ENCODE assay signal across 8 cellular contexts in genomic region chr6:112087136-112087908, GRCh38. TPM values are rescaled to one million over a fixed set of nuclear protein-coding genes. Genes with fewer than 3 reads are reported as not detected.
DNase-seq lines count a peak whose midpoint lies in the region; ATAC-seq, FAIRE-seq and TF ChIP-seq lines count a peak whose summit lies in the region.

TSS of gene FAM229B (plus strand) at chr6:112087591. CDS start at chr6:112099284, 11,693 bp downstream.
TSS of gene TUBE1 (minus strand) at chr6:112087482. CDS start at chr6:112087434, 48 bp downstream.

- WGBS in hepatocyte (ENCODE audit: low lambda C conversion rate, missing lambda C conversion rate) = 1% methylated on average over 60 of the region's 60 CpGs

- H3K27me3 Mint-ChIP-seq in astrocyte (ENCODE audit: low read depth, unreplicated experiment) = no peaks in the 10 kb centered on the region

- no peaks in the 10 kb centered on the region for H3K9me3 Mint-ChIP-seq in astrocyte (ENCODE audit: unreplicated experiment)

- H3K27me3 ChIP-seq in astrocyte (ENCODE audit: insufficient read depth, low read length) (no peaks in the 10 kb centered on the region), hepatocyte (no peaks in the 10 kb centered on the region)

- peak; percentile 50 for FAIRE-seq in astrocyte (lab: Jason Lieb, UNC)

- H3K79me2 ChIP-seq in astrocyte (ENCODE audit: insufficient read depth, low read length) (no peaks in the 10 kb centered on the region), hepatocyte (peaks cover 4% of the 10 kb centered on the region)

- peaks cover 3% of the 10 kb centered on the region for H3K4me1 Mint-ChIP-seq in astrocyte (ENCODE audit: low read depth, unreplicated experiment)

- H4K20me1 ChIP-seq in astrocyte (ENCODE audit: insufficient read depth, low read length) = no peaks in the 10 kb centered on the region
- H4K20me1 ChIP-seq in hepatocyte (ENCODE audit: insufficient read depth, poor library complexity, severe bottlenecking) = no peaks in the 10 kb centered on the region

- H3K9me3 ChIP-seq in astrocyte (ENCODE audit: insufficient read depth, low read depth, low read length) = no peaks in the 10 kb centered on the region
- no peaks in the 10 kb centered on the region for H3K9me3 ChIP-seq in hepatocyte (ENCODE audit: low read depth)

- H3K4me1 ChIP-seq in astrocyte (ENCODE audit: insufficient read depth, low read length) = peaks cover 3% of the 10 kb centered on the region
- no peaks in the 10 kb centered on the region for H3K4me1 ChIP-seq in hepatocyte (ENCODE audit: insufficient read depth)

- H3K4me3 Mint-ChIP-seq in astrocyte (ENCODE audit: unreplicated experiment) = no peak within 1 kb of the TSS

- H3K4me2 ChIP-seq in astrocyte (ENCODE audit: low read length) = peak within 1 kb of the TSS; percentile 93
- H3K4me2 ChIP-seq in hepatocyte = peak within 1 kb of the TSS; percentile 79

- H3K4me3 ChIP-seq in astrocyte (ENCODE audit: insufficient read depth, low read depth, low read length) (peak within 1 kb of the TSS; percentile 87), hepatocyte (peak within 1 kb of the TSS; percentile 73)

- peaks cover 5% of the 10 kb centered on the region for H3K36me3 Mint-ChIP-seq in astrocyte (ENCODE audit: low read depth, unreplicated experiment)

- ATAC-seq in GM18498 (IDR thresholded peaks at IDR 0.05; ENCODE audit: unreplicated experiment) (peak; percentile 98), HG02885 (IDR thresholded peaks at IDR 0.05; ENCODE audit: poor library complexity, unreplicated experiment) (peak; percentile 97)

- H3K9ac ChIP-seq in astrocyte (ENCODE audit: low read length) = peak within 1 kb of the TSS; percentile 90

- H3K27ac Mint-ChIP-seq in astrocyte (ENCODE audit: unreplicated experiment) = no peak within 1 kb of the TSS

- no peak for TF ChIP-seq CTCF in astrocyte (IDR thresholded peaks at IDR 0.05; ENCODE audit: insufficient read depth, low read depth, low read length)
- TF ChIP-seq CTCF in hepatocyte (IDR thresholded peaks at IDR 0.05; ENCODE audit: poor library complexity) = peak; percentile 5

- peak; percentile 90 for DNase-seq in NCI-H1694 treated with DMSO at 0.1 percent for 48 hours (lab: John Stamatoyannopoulos, UW)
- DNase-seq in T-helper 2 cell = peak; percentile 70 to 98 (median 86)
- peak; percentile 99 for DNase-seq in astrocyte (ENCODE audit: low read depth)
- DNase-seq in hepatocyte (ENCODE audit: low spot score) = peak; percentile 97
- DNase-seq in renal cortical epithelial cell (ENCODE audit: low read depth) = peak; percentile 97
- DNase-seq in cortex of kidney (lab: John Stamatoyannopoulos, UW) = no peak

- no peaks in the 10 kb centered on the region for H3K36me3 ChIP-seq in astrocyte (ENCODE audit: insufficient read depth, low read length)
- no peaks in the 10 kb centered on the region for H3K36me3 ChIP-seq in hepatocyte (replicated peaks; ENCODE audit: insufficient read depth, low read depth)

- H3K27ac ChIP-seq in astrocyte (ENCODE audit: low read depth, low read length) (peak within 1 kb of the TSS; percentile 81), hepatocyte (peak within 1 kb of the TSS; percentile 68)

- H2AFZ ChIP-seq in astrocyte (ENCODE audit: low read depth, low read length) = peak within 1 kb of the TSS; percentile 80
- H2AFZ ChIP-seq in hepatocyte = peak within 1 kb of the TSS; percentile 86

- H3K9me2 ChIP-seq in hepatocyte (replicated peaks; ENCODE audit: insufficient read depth) = no peaks in the 10 kb centered on the region

RNA-seq across cellular contexts. Expression of gene FAM229B, which starts in this region (rescaled TPM):
- total RNA-seq in astrocyte = 31.8 and 34.8 TPM in 2 replicates
- total RNA-seq in hepatocyte = 3.4 and 9.5 TPM in 2 replicates
- 18.6 and 25.3 TPM in 2 replicates for polyA plus RNA-seq in hepatocyte
- total RNA-seq in renal cortical epithelial cell = 15.5 and 24.1 TPM in 2 replicates

RNA-seq across cellular contexts. Expression of gene TUBE1, which starts in this region (rescaled TPM):
- total RNA-seq in astrocyte (17.7 and 19.9 TPM in 2 replicates), hepatocyte (20.3 and 20.4 TPM in 2 replicates), renal cortical epithelial cell (13.5 and 25.4 TPM in 2 replicates)
- polyA plus RNA-seq in hepatocyte = 9.1 and 14.4 TPM in 2 replicates
